ENCODE assay signal across 1 cellular context in the genomic region with DNA sequence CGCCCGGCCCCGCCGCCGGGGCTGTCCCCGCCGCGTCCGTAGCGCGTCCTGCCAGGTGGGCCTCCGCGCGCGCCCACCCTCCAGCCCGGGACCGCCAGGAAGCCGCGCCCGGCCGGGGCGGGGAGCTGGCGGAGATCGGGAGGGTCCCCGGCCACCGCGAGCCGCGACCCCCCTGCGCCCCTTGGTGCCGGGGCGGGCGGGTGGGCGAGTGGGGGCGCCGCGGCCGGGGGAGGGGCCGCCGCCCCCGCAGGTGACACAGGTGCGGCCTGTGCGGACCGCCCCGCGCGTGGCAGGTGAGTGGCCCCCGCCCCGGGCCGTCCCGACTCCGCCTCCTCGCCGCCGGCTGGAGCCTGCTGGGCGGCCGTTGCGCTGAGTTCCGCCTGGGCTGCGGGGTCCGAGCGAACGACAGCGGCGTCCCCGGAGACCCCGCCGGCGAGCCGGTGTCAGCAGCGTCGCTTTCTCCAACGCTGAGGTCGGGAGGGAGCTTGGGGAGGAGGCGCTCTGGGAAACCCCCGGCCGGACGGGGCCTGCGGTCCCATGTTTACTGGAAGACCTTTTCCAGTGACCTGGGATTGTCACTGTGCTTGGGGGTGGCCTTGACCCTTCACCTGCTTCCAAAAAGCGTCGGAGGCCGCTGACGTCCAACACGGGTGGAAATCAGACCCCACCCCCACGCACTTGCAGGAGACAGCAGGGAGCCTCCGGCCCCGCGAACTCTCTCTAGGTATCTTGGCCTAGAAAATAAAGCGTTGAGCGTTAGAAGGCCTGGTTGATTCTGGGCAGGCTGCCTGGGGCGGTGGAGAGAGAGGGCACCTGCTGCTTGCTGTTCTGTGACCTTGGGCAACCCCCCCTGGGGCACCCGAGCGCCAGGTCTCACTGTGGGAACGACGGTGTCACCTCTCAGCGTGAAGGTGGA.
TF ChIP-seq lines count a peak whose summit lies in the region.

No MANE protein-coding gene starts in this region.

TF ChIP-seq in HepG2, 621 proteins besides CTCF, POLR2A, EP300 and RAD21 (continued from another document and continues in another):
- TF ChIP-seq HNRNPK (IDR thresholded peaks at IDR 0.05; ENCODE audit: low read depth, low read length, poor library complexity, severe bottlenecking) (no peak), HNRNPUL1 (IDR thresholded peaks at IDR 0.05; ENCODE audit: low read depth, low read length) (no peak), ARHGAP35 (CRISPR knock-in tag; IDR thresholded peaks at IDR 0.05; ENCODE audit: borderline replicate concordance) (peak; percentile 82; the same call in 1 of the 2 replicates), NFYB (CRISPR knock-in tag; IDR thresholded peaks at IDR 0.05) (no peak), CREB1 (IDR thresholded peaks at IDR 0.05) (no peak), CREB1 (CRISPR knock-in tag; IDR thresholded peaks at IDR 0.05) (no peak), MBD4 (IDR thresholded peaks at IDR 0.05; ENCODE audit: borderline replicate concordance, low read length) (no peak), MAZ (IDR thresholded peaks at IDR 0.05; ENCODE audit: borderline replicate concordance, low read depth, low read length) (no peak), MAZ (CRISPR knock-in tag; IDR thresholded peaks at IDR 0.05; ENCODE audit: low read depth) (0 out of 2 replicates have a peak, but pooled peaks have one; percentile 31), HMGA1 (CRISPR knock-in tag; conservative IDR thresholded peaks at IDR 0.05) (no peak), SNAI1 (CRISPR knock-in tag; IDR thresholded peaks at IDR 0.05; ENCODE audit: borderline replicate concordance) (0 out of 2 replicates have a peak, but pooled peaks have one; percentile 26), HDAC6 (IDR thresholded peaks at IDR 0.05; ENCODE audit: low read depth, low read length) (no peak), DMAP1 (CRISPR knock-in tag; IDR thresholded peaks at IDR 0.05) (0 out of 2 replicates have a peak, but pooled peaks have one; percentile 6), KDM4B (CRISPR knock-in tag; IDR thresholded peaks at IDR 0.05) (no peak), ZNF234 (CRISPR knock-in tag; conservative IDR thresholded peaks at IDR 0.05) (no peak), KLF9 (CRISPR knock-in tag; IDR thresholded peaks at IDR 0.05; ENCODE audit: low read depth) (no peak), MLLT10 (CRISPR knock-in tag; IDR thresholded peaks at IDR 0.05) (no peak), ARNTL (CRISPR knock-in tag; IDR thresholded peaks at IDR 0.05) (no peak), PRMT3 (CRISPR knock-in tag; IDR thresholded peaks at IDR 0.05; ENCODE audit: borderline replicate concordance, low read depth) (no peak), MIER3 (CRISPR knock-in tag; IDR thresholded peaks at IDR 0.05; ENCODE audit: borderline replicate concordance) (peak; percentile 46; the same call in 1 of the 2 replicates)
- TF ChIP-seq, protein P1, sequence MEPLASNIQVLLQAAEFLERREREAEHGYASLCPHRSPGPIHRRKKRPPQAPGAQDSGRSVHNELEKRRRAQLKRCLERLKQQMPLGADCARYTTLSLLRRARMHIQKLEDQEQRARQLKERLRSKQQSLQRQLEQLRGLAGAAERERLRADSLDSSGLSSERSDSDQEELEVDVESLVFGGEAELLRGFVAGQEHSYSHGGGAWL (CRISPR knock-in tag; IDR thresholded peaks at IDR 0.05), result peak; percentile 58; the same call in 1 of the 2 replicates
- TF ChIP-seq, protein P2, sequence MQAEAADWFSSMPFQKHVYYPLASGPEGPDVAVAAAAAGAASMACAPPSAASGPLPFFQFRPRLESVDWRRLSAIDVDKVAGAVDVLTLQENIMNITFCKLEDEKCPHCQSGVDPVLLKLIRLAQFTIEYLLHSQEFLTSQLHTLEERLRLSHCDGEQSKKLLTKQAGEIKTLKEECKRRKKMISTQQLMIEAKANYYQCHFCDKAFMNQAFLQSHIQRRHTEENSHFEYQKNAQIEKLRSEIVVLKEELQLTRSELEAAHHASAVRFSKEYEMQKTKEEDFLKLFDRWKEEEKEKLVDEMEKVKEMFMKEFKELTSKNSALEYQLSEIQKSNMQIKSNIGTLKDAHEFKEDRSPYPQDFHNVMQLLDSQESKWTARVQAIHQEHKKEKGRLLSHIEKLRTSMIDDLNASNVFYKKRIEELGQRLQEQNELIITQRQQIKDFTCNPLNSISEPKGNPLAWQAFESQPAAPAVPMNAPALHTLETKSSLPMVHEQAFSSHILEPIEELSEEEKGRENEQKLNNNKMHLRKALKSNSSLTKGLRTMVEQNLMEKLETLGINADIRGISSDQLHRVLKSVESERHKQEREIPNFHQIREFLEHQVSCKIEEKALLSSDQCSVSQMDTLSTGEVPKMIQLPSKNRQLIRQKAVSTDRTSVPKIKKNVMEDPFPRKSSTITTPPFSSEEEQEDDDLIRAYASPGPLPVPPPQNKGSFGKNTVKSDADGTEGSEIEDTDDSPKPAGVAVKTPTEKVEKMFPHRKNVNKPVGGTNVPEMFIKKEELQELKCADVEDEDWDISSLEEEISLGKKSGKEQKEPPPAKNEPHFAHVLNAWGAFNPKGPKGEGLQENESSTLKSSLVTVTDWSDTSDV (CRISPR knock-in tag; IDR thresholded peaks at IDR 0.05), result 0 out of 2 replicates have a peak, but pooled peaks have one; percentile 17
- TF ChIP-seq, protein P3, sequence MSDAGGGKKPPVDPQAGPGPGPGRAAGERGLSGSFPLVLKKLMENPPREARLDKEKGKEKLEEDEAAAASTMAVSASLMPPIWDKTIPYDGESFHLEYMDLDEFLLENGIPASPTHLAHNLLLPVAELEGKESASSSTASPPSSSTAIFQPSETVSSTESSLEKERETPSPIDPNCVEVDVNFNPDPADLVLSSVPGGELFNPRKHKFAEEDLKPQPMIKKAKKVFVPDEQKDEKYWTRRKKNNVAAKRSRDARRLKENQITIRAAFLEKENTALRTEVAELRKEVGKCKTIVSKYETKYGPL (CRISPR knock-in tag; IDR thresholded peaks at IDR 0.05), result 0 out of 2 replicates have a peak, but pooled peaks have one; percentile 28
- TF ChIP-seq, protein P4, sequence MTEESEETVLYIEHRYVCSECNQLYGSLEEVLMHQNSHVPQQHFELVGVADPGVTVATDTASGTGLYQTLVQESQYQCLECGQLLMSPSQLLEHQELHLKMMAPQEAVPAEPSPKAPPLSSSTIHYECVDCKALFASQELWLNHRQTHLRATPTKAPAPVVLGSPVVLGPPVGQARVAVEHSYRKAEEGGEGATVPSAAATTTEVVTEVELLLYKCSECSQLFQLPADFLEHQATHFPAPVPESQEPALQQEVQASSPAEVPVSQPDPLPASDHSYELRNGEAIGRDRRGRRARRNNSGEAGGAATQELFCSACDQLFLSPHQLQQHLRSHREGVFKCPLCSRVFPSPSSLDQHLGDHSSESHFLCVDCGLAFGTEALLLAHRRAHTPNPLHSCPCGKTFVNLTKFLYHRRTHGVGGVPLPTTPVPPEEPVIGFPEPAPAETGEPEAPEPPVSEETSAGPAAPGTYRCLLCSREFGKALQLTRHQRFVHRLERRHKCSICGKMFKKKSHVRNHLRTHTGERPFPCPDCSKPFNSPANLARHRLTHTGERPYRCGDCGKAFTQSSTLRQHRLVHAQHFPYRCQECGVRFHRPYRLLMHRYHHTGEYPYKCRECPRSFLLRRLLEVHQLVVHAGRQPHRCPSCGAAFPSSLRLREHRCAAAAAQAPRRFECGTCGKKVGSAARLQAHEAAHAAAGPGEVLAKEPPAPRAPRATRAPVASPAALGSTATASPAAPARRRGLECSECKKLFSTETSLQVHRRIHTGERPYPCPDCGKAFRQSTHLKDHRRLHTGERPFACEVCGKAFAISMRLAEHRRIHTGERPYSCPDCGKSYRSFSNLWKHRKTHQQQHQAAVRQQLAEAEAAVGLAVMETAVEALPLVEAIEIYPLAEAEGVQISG (CRISPR knock-in tag; IDR thresholded peaks at IDR 0.05), result peak; percentile 12; the same call in 1 of the 2 replicates
- TF ChIP-seq, protein P5, sequence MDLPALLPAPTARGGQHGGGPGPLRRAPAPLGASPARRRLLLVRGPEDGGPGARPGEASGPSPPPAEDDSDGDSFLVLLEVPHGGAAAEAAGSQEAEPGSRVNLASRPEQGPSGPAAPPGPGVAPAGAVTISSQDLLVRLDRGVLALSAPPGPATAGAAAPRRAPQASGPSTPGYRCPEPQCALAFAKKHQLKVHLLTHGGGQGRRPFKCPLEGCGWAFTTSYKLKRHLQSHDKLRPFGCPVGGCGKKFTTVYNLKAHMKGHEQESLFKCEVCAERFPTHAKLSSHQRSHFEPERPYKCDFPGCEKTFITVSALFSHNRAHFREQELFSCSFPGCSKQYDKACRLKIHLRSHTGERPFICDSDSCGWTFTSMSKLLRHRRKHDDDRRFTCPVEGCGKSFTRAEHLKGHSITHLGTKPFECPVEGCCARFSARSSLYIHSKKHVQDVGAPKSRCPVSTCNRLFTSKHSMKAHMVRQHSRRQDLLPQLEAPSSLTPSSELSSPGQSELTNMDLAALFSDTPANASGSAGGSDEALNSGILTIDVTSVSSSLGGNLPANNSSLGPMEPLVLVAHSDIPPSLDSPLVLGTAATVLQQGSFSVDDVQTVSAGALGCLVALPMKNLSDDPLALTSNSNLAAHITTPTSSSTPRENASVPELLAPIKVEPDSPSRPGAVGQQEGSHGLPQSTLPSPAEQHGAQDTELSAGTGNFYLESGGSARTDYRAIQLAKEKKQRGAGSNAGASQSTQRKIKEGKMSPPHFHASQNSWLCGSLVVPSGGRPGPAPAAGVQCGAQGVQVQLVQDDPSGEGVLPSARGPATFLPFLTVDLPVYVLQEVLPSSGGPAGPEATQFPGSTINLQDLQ (CRISPR knock-in tag; IDR thresholded peaks at IDR 0.05), result no peak
- TF ChIP-seq, protein P6, sequence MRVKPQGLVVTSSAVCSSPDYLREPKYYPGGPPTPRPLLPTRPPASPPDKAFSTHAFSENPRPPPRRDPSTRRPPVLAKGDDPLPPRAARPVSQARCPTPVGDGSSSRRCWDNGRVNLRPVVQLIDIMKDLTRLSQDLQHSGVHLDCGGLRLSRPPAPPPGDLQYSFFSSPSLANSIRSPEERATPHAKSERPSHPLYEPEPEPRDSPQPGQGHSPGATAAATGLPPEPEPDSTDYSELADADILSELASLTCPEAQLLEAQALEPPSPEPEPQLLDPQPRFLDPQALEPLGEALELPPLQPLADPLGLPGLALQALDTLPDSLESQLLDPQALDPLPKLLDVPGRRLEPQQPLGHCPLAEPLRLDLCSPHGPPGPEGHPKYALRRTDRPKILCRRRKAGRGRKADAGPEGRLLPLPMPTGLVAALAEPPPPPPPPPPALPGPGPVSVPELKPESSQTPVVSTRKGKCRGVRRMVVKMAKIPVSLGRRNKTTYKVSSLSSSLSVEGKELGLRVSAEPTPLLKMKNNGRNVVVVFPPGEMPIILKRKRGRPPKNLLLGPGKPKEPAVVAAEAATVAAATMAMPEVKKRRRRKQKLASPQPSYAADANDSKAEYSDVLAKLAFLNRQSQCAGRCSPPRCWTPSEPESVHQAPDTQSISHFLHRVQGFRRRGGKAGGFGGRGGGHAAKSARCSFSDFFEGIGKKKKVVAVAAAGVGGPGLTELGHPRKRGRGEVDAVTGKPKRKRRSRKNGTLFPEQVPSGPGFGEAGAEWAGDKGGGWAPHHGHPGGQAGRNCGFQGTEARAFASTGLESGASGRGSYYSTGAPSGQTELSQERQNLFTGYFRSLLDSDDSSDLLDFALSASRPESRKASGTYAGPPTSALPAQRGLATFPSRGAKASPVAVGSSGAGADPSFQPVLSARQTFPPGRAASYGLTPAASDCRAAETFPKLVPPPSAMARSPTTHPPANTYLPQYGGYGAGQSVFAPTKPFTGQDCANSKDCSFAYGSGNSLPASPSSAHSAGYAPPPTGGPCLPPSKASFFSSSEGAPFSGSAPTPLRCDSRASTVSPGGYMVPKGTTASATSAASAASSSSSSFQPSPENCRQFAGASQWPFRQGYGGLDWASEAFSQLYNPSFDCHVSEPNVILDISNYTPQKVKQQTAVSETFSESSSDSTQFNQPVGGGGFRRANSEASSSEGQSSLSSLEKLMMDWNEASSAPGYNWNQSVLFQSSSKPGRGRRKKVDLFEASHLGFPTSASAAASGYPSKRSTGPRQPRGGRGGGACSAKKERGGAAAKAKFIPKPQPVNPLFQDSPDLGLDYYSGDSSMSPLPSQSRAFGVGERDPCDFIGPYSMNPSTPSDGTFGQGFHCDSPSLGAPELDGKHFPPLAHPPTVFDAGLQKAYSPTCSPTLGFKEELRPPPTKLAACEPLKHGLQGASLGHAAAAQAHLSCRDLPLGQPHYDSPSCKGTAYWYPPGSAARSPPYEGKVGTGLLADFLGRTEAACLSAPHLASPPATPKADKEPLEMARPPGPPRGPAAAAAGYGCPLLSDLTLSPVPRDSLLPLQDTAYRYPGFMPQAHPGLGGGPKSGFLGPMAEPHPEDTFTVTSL (CRISPR knock-in tag; IDR thresholded peaks at IDR 0.05; ENCODE audit: borderline replicate concordance), result no peak
- TF ChIP-seq, protein P7, sequence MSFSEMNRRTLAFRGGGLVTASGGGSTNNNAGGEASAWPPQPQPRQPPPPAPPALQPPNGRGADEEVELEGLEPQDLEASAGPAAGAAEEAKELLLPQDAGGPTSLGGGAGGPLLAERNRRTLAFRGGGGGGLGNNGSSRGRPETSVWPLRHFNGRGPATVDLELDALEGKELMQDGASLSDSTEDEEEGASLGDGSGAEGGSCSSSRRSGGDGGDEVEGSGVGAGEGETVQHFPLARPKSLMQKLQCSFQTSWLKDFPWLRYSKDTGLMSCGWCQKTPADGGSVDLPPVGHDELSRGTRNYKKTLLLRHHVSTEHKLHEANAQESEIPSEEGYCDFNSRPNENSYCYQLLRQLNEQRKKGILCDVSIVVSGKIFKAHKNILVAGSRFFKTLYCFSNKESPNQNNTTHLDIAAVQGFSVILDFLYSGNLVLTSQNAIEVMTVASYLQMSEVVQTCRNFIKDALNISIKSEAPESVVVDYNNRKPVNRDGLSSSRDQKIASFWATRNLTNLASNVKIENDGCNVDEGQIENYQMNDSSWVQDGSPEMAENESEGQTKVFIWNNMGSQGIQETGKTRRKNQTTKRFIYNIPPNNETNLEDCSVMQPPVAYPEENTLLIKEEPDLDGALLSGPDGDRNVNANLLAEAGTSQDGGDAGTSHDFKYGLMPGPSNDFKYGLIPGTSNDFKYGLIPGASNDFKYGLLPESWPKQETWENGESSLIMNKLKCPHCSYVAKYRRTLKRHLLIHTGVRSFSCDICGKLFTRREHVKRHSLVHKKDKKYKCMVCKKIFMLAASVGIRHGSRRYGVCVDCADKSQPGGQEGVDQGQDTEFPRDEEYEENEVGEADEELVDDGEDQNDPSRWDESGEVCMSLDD (CRISPR knock-in tag; IDR thresholded peaks at IDR 0.05; ENCODE audit: borderline replicate concordance), result no peak
- TF ChIP-seq, protein P8, sequence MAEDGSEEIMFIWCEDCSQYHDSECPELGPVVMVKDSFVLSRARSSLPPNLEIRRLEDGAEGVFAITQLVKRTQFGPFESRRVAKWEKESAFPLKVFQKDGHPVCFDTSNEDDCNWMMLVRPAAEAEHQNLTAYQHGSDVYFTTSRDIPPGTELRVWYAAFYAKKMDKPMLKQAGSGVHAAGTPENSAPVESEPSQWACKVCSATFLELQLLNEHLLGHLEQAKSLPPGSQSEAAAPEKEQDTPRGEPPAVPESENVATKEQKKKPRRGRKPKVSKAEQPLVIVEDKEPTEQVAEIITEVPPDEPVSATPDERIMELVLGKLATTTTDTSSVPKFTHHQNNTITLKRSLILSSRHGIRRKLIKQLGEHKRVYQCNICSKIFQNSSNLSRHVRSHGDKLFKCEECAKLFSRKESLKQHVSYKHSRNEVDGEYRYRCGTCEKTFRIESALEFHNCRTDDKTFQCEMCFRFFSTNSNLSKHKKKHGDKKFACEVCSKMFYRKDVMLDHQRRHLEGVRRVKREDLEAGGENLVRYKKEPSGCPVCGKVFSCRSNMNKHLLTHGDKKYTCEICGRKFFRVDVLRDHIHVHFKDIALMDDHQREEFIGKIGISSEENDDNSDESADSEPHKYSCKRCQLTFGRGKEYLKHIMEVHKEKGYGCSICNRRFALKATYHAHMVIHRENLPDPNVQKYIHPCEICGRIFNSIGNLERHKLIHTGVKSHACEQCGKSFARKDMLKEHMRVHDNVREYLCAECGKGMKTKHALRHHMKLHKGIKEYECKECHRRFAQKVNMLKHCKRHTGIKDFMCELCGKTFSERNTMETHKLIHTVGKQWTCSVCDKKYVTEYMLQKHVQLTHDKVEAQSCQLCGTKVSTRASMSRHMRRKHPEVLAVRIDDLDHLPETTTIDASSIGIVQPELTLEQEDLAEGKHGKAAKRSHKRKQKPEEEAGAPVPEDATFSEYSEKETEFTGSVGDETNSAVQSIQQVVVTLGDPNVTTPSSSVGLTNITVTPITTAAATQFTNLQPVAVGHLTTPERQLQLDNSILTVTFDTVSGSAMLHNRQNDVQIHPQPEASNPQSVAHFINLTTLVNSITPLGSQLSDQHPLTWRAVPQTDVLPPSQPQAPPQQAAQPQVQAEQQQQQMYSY (CRISPR knock-in tag; IDR thresholded peaks at IDR 0.05), result no peak
